ENCODE assay signal across 8 cellular contexts in genomic region chr21:32612075-32612998, GRCh38. TPM values are rescaled to one million over a fixed set of nuclear protein-coding genes. Genes with fewer than 3 reads are reported as not detected.
A peak's percentile ranks its signal among the peaks of the same experiment; 100 is the strongest.
DNase-seq lines count a peak whose midpoint lies in the region; ATAC-seq, FAIRE-seq and TF ChIP-seq lines count a peak whose summit lies in the region.

Gene CFAP298, minus strand, starts transcription at chr21:32612377. Its CDS starts 134 bp downstream, at chr21:32612243.

- peak; percentile 94 for FAIRE-seq in GM12892 (lab: Jason Lieb, UNC)

- H3K4me1 Mint-ChIP-seq in progenitor cell of endocrine pancreas (ENCODE audit: low read depth): peaks cover 2% of the 10 kb centered on the region

- H3K9me3 Mint-ChIP-seq in progenitor cell of endocrine pancreas (ENCODE audit: low read depth): no peaks in the 10 kb centered on the region

- intact Hi-C loops in T-helper 1 cell treated with Interleukin-12 subunit alpha and Interleukin-12 subunit beta and Interleukin-4 antibody, amounts not matched to agents 30 ng/mL and 1 ng/mL, for 36 hours (cut with micrococcal nuclease): loop anchor here (1.0 to 10.0 kb wide), 11 partner anchors 11 to 1030 kb away; partner anchors contain the start of genes GART, IFNAR1, IL10RB and ITSN1
- intact Hi-C loops in left cardiac atrium (cut with DNase I): no loop called here

- peak within 1 kb of the TSS; percentile 97 for H3K27ac Mint-ChIP-seq in progenitor cell of endocrine pancreas

- H3K27me3 Mint-ChIP-seq in progenitor cell of endocrine pancreas: peaks cover 10% of the 10 kb centered on the region

- ATAC-seq in HG02840 (IDR thresholded peaks at IDR 0.05; ENCODE audit: low FRiP score, unreplicated experiment) (peak; percentile 93), left cardiac atrium (peak; percentile 94 to 97)

- TF ChIP-seq POLR2A in GM12892 (IDR thresholded peaks at IDR 0.05; ENCODE audit: low read depth, low read length): peak; percentile 48; the same call in 1 of the 2 replicates

- DNase-seq in GM12892 (ENCODE audit: insufficient read length) (peak; percentile 75), NCI-H146 treated with DMSO at 0.1 percent for 48 hours (lab: John Stamatoyannopoulos, UW; ENCODE audit: unreplicated experiment) (peak; percentile 59), amniotic stem cell (lab: John Stamatoyannopoulos, UW) (peak; percentile 78), left cardiac atrium (peak; percentile 90), progenitor cell of endocrine pancreas (ENCODE audit: low spot score, unreplicated experiment) (peak; percentile 59), ureter (ENCODE audit: low spot score) (peak; percentile 88)

- TF ChIP-seq CTCF in progenitor cell of endocrine pancreas (IDR thresholded peaks at IDR 0.05; ENCODE audit: unreplicated experiment): no peak

- H3K36me3 Mint-ChIP-seq in progenitor cell of endocrine pancreas (ENCODE audit: insufficient read depth): peaks cover 11% of the 10 kb centered on the region

- H3K4me3 Mint-ChIP-seq in progenitor cell of endocrine pancreas (ENCODE audit: low read depth): peak within 1 kb of the TSS; percentile 94

RNA-seq across cellular contexts. Expression of gene CFAP298, which starts in this region (rescaled TPM):
- 31.0 TPM for polyA plus RNA-seq in GM12892 (2012; ENCODE audit: missing spikeins)
- 34.2 and 40.1 TPM in 2 replicates for total RNA-seq in T-helper 1 cell treated with Interleukin-12 subunit alpha and Interleukin-12 subunit beta and Interleukin-4 antibody, amounts not matched to agents 30 ng/mL and 1 ng/mL, for 36 hours
- total RNA-seq in left cardiac atrium: 10 to 100 TPM; 18.5 to 24.0 TPM
- total RNA-seq in progenitor cell of endocrine pancreas: 52.4 and 57.8 TPM in 2 replicates
- 39.6 TPM for total RNA-seq in ureter

Comparison
In these comparisons a context has a peak if more than half of its experiments do, and no peak if none do; other contexts are left out.
1. Peak in every context shown above with its lines: DNase-seq and ATAC-seq.